ENCODE assay signal across 18 cellular contexts in the genomic region with DNA sequence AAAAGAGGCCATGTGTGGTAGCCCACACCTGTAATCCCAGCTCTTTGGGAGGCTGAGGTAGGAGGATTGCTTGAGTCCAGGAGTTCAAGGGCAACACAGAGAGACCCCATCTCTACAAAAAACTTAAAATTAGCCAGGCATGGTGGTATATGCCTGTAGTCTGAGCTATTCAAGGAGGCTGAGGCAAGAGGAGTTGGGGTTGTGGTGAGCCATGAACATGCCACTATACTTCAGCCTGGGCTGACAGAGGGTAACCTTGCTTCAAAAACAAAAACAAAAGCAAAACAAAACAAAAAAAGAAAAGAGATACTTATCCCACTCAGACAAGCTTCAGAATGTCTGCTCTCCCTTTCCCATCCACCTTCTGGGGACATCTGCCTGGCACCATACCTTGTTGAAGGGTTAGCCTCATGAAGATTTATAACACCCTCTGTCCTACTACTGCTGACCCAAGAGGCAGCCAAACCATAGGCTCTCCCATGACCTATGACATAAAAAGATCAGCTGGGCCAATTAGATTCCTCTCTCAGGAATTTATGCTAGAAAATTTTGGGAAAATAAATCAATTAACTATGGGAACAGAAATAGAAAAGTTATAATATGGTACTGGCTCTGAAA. TPM values are rescaled to one million over a fixed set of nuclear protein-coding genes. Genes with fewer than 3 reads are reported as not detected.
DNase-seq lines count a peak whose midpoint lies in the region; ATAC-seq, FAIRE-seq and TF ChIP-seq lines count a peak whose summit lies in the region.
"Had no signal": no experiment of that assay in that cellular context is flagged by ENCODE, and none has a peak within 500 bp of the region (broad histone marks: within the 10 kb centered on the region; RNA-seq: fewer than 3 reads in every experiment).

No MANE protein-coding gene starts in this region.

- no peak for TF ChIP-seq POLR2A in GM12892 (IDR thresholded peaks at IDR 0.05; ENCODE audit: low read depth, low read length)

- DNase-seq in activated T-cell treated with anti-CD3 and anti-CD28 coated beads, Interleukin-2, amount 50 U/mL, for 72 hours = no peak
- no peak for DNase-seq in activated T-cell treated with anti-CD3 and anti-CD28 coated beads, Interleukin-2, amount 50 U/mL, for 1 hour
- DNase-seq in GM12892 (ENCODE audit: insufficient read length) = no peak
- DNase-seq in activated T-helper 2 cell treated with anti-CD3 and anti-CD28 coated beads, Interferon-gamma antibody, Interleukin-2, Interleukin-4, amounts not matched to agents 10 μg/mL and 5 μg/mL and 100 μg/mL, durations not matched to agents 14 hours and 24 hours and 36 hours (ENCODE audit: low spot score) = no peak
- DNase-seq in stimulated activated effector memory CD8-positive, alpha-beta T cell treated with anti-CD3 and anti-CD28 coated beads, Interleukin-12 subunit alpha, Interleukin-12 subunit beta, amount 100 ng/mL, for 72 hours (ENCODE audit: low spot score in 2 of 2) = no peak
- no peak for DNase-seq in cerebellar cortex (ENCODE audit: low spot score)
- no peak for DNase-seq in epidermal melanocyte (ENCODE audit: insufficient read length, low spot score)
- DNase-seq: AML-193, DMS79 treated with DMSO at 0.1 percent for 48 hours, GDM1, GM23248, KG1, NCI-H1092 treated with DMSO at 0.1 percent for 48 hours, NCI-H187 treated with DMSO at 0.1 percent for 48 hours, NCI-H446 treated with DMSO at 0.1 percent for 48 hours, NCI-H748 treated with DMSO at 0.1 percent for 48 hours, Right ventricle myocardium superior had no signal

- H3K36me3 Mint-ChIP-seq in activated T-cell treated with anti-CD3 and anti-CD28 coated beads, Interleukin-2, amount 50 U/mL, for 72 hours (ENCODE audit: insufficient read depth in 2 of 2) = peaks cover 0 to 20% of the 10 kb centered on the region in 2 donors
- H3K36me3 Mint-ChIP-seq in activated T-helper 2 cell treated with anti-CD3 and anti-CD28 coated beads, Interferon-gamma antibody, Interleukin-2, Interleukin-4, amounts not matched to agents 10 μg/mL and 5 μg/mL and 100 μg/mL, durations not matched to agents 14 hours and 24 hours and 36 hours (ENCODE audit: low read depth) = peaks cover 48% of the 10 kb centered on the region
- H3K36me3 Mint-ChIP-seq in stimulated activated effector memory CD8-positive, alpha-beta T cell treated with anti-CD3 and anti-CD28 coated beads, Interleukin-12 subunit alpha, Interleukin-12 subunit beta, amount 100 ng/mL, for 72 hours = peaks cover 94% of the 10 kb centered on the region

- H3K4me1 Mint-ChIP-seq in activated T-cell treated with anti-CD3 and anti-CD28 coated beads, Interleukin-2, amount 50 U/mL, for 72 hours (ENCODE audit: low read depth) = peaks cover 16% of the 10 kb centered on the region
- peaks cover 14% of the 10 kb centered on the region for H3K4me1 Mint-ChIP-seq in activated T-helper 2 cell treated with anti-CD3 and anti-CD28 coated beads, Interferon-gamma antibody, Interleukin-2, Interleukin-4, amounts not matched to agents 10 μg/mL and 5 μg/mL and 100 μg/mL, durations not matched to agents 14 hours and 24 hours and 36 hours (ENCODE audit: low read depth)
- peaks cover 15% of the 10 kb centered on the region for H3K4me1 Mint-ChIP-seq in stimulated activated effector memory CD8-positive, alpha-beta T cell treated with anti-CD3 and anti-CD28 coated beads, Interleukin-12 subunit alpha, Interleukin-12 subunit beta, amount 100 ng/mL, for 72 hours

- H3K4me3 Mint-ChIP-seq in activated T-cell treated with anti-CD3 and anti-CD28 coated beads, Interleukin-2, amount 50 U/mL, for 72 hours = no peak overlapping the region
- H3K4me3 Mint-ChIP-seq in activated T-helper 2 cell treated with anti-CD3 and anti-CD28 coated beads, Interferon-gamma antibody, Interleukin-2, Interleukin-4, amounts not matched to agents 10 μg/mL and 5 μg/mL and 100 μg/mL, durations not matched to agents 14 hours and 24 hours and 36 hours (ENCODE audit: low read depth) = no peak overlapping the region
- H3K4me3 Mint-ChIP-seq in stimulated activated effector memory CD8-positive, alpha-beta T cell treated with anti-CD3 and anti-CD28 coated beads, Interleukin-12 subunit alpha, Interleukin-12 subunit beta, amount 100 ng/mL, for 72 hours = no peak overlapping the region

- peak; percentile 66 for FAIRE-seq in GM12892 (lab: Jason Lieb, UNC)
- FAIRE-seq: D721Med had no signal

- no peak for ATAC-seq in activated T-cell treated with anti-CD3 and anti-CD28 coated beads, Interleukin-2, amount 50 U/mL, for 72 hours (replicated peaks in 1 of 2)
- no peak for ATAC-seq in stimulated activated effector memory CD8-positive, alpha-beta T cell treated with anti-CD3 and anti-CD28 coated beads, Interleukin-12 subunit alpha, Interleukin-12 subunit beta, amount 100 ng/mL, for 72 hours

- H3K27me3 Mint-ChIP-seq in activated T-cell treated with anti-CD3 and anti-CD28 coated beads, Interleukin-2, amount 50 U/mL, for 72 hours (ENCODE audit: low read depth) = no peaks in the 10 kb centered on the region
- H3K27me3 Mint-ChIP-seq in activated T-helper 2 cell treated with anti-CD3 and anti-CD28 coated beads, Interferon-gamma antibody, Interleukin-2, Interleukin-4, amounts not matched to agents 10 μg/mL and 5 μg/mL and 100 μg/mL, durations not matched to agents 14 hours and 24 hours and 36 hours (ENCODE audit: low read depth) = no peaks in the 10 kb centered on the region

- H3K27ac Mint-ChIP-seq in activated T-cell treated with anti-CD3 and anti-CD28 coated beads, Interleukin-2, amount 50 U/mL, for 72 hours = peak overlapping the region; percentile 74
- H3K27ac Mint-ChIP-seq in activated T-helper 2 cell treated with anti-CD3 and anti-CD28 coated beads, Interferon-gamma antibody, Interleukin-2, Interleukin-4, amounts not matched to agents 10 μg/mL and 5 μg/mL and 100 μg/mL, durations not matched to agents 14 hours and 24 hours and 36 hours = peak overlapping the region; percentile 30
- peak overlapping the region; percentile 26 for H3K27ac Mint-ChIP-seq in stimulated activated effector memory CD8-positive, alpha-beta T cell treated with anti-CD3 and anti-CD28 coated beads, Interleukin-12 subunit alpha, Interleukin-12 subunit beta, amount 100 ng/mL, for 72 hours

- H3K9me3 Mint-ChIP-seq in activated T-cell treated with anti-CD3 and anti-CD28 coated beads, Interleukin-2, amount 50 U/mL, for 72 hours = no peaks in the 10 kb centered on the region
- H3K9me3 Mint-ChIP-seq in activated T-helper 2 cell treated with anti-CD3 and anti-CD28 coated beads, Interferon-gamma antibody, Interleukin-2, Interleukin-4, amounts not matched to agents 10 μg/mL and 5 μg/mL and 100 μg/mL, durations not matched to agents 14 hours and 24 hours and 36 hours = no peaks in the 10 kb centered on the region
- H3K9me3 Mint-ChIP-seq in stimulated activated effector memory CD8-positive, alpha-beta T cell treated with anti-CD3 and anti-CD28 coated beads, Interleukin-12 subunit alpha, Interleukin-12 subunit beta, amount 100 ng/mL, for 72 hours = no peaks in the 10 kb centered on the region

- intact Hi-C loops in activated T-helper 2 cell treated with anti-CD3 and anti-CD28 coated beads, Interferon-gamma antibody, Interleukin-2, Interleukin-4, amounts not matched to agents 10 μg/mL and 5 μg/mL and 100 μg/mL, durations not matched to agents 14 hours and 24 hours and 36 hours (cut with micrococcal nuclease) = no loop called here

RNA-seq across cellular contexts. Expression of a gene that starts 13.2 kb away (rescaled TPM):
- total RNA-seq in activated T-cell treated with anti-CD3 and anti-CD28 coated beads, Interleukin-2, amount 50 U/mL, for 72 hours = 10 to 100 TPM; 57.3 to 68.4 TPM
- 73.5 TPM for polyA plus RNA-seq in GM12892 (2012; ENCODE audit: missing spikeins)
- total RNA-seq in activated T-helper 2 cell treated with anti-CD3 and anti-CD28 coated beads, Interferon-gamma antibody, Interleukin-2, Interleukin-4, amounts not matched to agents 10 μg/mL and 5 μg/mL and 100 μg/mL, durations not matched to agents 14 hours and 24 hours and 36 hours = 83.3 and 85.8 TPM in 2 replicates

RNA-seq across cellular contexts. Expression of a gene that starts 57.1 kb away (rescaled TPM):
- 10 to 100 TPM; 28.0 to 38.8 TPM for total RNA-seq in activated T-cell treated with anti-CD3 and anti-CD28 coated beads, Interleukin-2, amount 50 U/mL, for 72 hours
- 28.8 TPM for polyA plus RNA-seq in GM12892 (2012; ENCODE audit: missing spikeins)
- 43.3 and 47.4 TPM in 2 replicates for total RNA-seq in activated T-helper 2 cell treated with anti-CD3 and anti-CD28 coated beads, Interferon-gamma antibody, Interleukin-2, Interleukin-4, amounts not matched to agents 10 μg/mL and 5 μg/mL and 100 μg/mL, durations not matched to agents 14 hours and 24 hours and 36 hours
